In the genomic region with DNA sequence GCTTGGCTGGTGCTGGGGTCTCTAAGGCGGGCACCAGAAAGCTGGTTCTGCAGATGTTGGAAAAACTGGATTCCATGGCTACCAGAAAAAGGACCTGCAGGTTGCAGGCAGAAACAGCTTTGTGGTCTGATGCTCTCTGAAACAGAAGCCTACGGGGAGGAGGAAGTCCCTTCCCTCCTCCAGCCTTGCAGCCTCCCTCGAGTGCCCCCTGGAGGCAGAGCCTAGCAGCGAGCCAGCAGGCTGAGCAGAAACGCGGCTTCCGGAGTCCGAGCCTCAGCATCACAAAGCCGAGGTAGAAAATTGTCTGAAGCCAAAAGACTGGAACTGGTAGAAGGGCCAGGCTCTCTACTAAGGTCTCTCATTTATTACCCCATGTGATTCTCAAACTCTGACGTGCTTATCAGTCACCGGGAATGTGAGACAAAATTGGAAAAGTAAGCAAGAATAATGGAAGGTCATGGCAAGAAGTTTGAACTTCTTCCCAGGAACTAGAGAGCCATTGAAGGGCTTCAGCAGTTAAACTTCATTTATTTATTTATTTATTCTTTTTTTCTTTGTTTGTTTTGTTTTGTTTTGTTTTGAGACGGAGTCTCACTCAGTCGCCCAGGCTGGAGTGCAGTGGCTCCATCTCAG, we compare ENCODE assay signal across 8 cellular contexts.
DNase-seq lines count a peak whose midpoint lies in the region; ATAC-seq and TF ChIP-seq lines count a peak whose summit lies in the region.

No MANE protein-coding gene starts in this region.

- DNase-seq in SHP77 treated with DMSO at 0.1 percent for 48 hours (lab: John Stamatoyannopoulos, UW): peak; percentile 48
- peak; percentile 82 for DNase-seq in activated effector memory CD4-positive, alpha-beta T cell treated with Interleukin-2 at 50 U/mL for 16 hours
- peak; percentile 69 for DNase-seq in foreskin melanocyte
- peak; percentile 94 for DNase-seq in osteocyte (ENCODE audit: extremely low spot score, unreplicated experiment)
- DNase-seq in tibial artery: peak; percentile 77 to 87

- H2AFZ ChIP-seq in KMS-11 (ENCODE audit: low read depth): peak overlapping the region; percentile 83

- H3K9me3 ChIP-seq in ES-I3 (ENCODE audit: control insufficient read depth, insufficient read depth, low read length) (no peaks in the 10 kb centered on the region), tibial artery (no peaks in the 10 kb centered on the region)

- H3K4me1 ChIP-seq in ES-I3 (ENCODE audit: insufficient read depth, low read length) (no peaks in the 10 kb centered on the region; the same call in 1 of the 2 replicates), KMS-11 (ENCODE audit: low read depth, poor library complexity, severe bottlenecking) (peaks cover 41% of the 10 kb centered on the region), tibial artery (peaks cover 0 to 7% (median 0%) of the 10 kb centered on the region in 4 donors)

- peaks cover 8% of the 10 kb centered on the region for H3K4me1 Mint-ChIP-seq in osteocyte (ENCODE audit: unreplicated experiment)

- ATAC-seq in GM21825 (IDR thresholded peaks at IDR 0.05; ENCODE audit: unreplicated experiment): peak; percentile 95

- H3K36me3 Mint-ChIP-seq in osteocyte (ENCODE audit: unreplicated experiment): no peaks in the 10 kb centered on the region

- no peaks in the 10 kb centered on the region for H3K79me2 ChIP-seq in KMS-11 (ENCODE audit: insufficient read depth, low read depth)

- H3K9me3 Mint-ChIP-seq in osteocyte (ENCODE audit: unreplicated experiment): no peaks in the 10 kb centered on the region

- H3K27me3 ChIP-seq in KMS-11 (ENCODE audit: insufficient read depth, low read depth): no peaks in the 10 kb centered on the region
- peaks cover 0 to 3% of the 10 kb centered on the region in 2 donors for H3K27me3 ChIP-seq in tibial artery

- peak; percentile 98 for TF ChIP-seq CTCF in KMS-11 (conservative IDR thresholded peaks at IDR 0.05; ENCODE audit: low read depth, low read length)
- TF ChIP-seq CTCF in osteocyte (IDR thresholded peaks at IDR 0.05): peak; percentile 95
- peak; percentile 63 to 92 for TF ChIP-seq CTCF in tibial artery (IDR thresholded peaks at IDR 0.05)

- H3K9ac ChIP-seq in ES-I3 (ENCODE audit: low read depth, low read length) (peak overlapping the region; percentile 31; the same call in 1 of the 2 replicates), KMS-11 (no peak overlapping the region)

- H4K20me1 ChIP-seq in KMS-11 (ENCODE audit: insufficient read depth): no peaks in the 10 kb centered on the region

- peak overlapping the region; percentile 59 for H3K4me2 ChIP-seq in KMS-11

- H3K27ac ChIP-seq in KMS-11 (peak overlapping the region; percentile 9), tibial artery (no peak overlapping the region)

- intact Hi-C loops in tibial artery (cut with DNase I; ENCODE audit: low total_unique reads): loop anchor here (10.0 kb wide), 1 partner anchor 188 kb away; a partner anchor contains a TSS

- no peak overlapping the region for H3K27ac Mint-ChIP-seq in osteocyte (ENCODE audit: unreplicated experiment)

- H3K36me3 ChIP-seq in ES-I3 (ENCODE audit: insufficient read depth, low read length) (no peaks in the 10 kb centered on the region), KMS-11 (ENCODE audit: insufficient read depth) (no peaks in the 10 kb centered on the region), tibial artery (no peaks in the 10 kb centered on the region)

- no peaks in the 10 kb centered on the region for H3K27me3 Mint-ChIP-seq in osteocyte (ENCODE audit: unreplicated experiment)

- no peak overlapping the region for H3K4me3 Mint-ChIP-seq in osteocyte (ENCODE audit: unreplicated experiment)

- H3K4me3 ChIP-seq in KMS-11 (IDR thresholded peaks at IDR 0.05; ENCODE audit: insufficient read depth, low read depth, low read length): no peak overlapping the region
- no peak overlapping the region for H3K4me3 ChIP-seq in tibial artery
